In genomic region chrX:154478728-154479622, GRCh38 we compare ENCODE assay signal across 1 cellular context.
A peak's percentile ranks its signal among the peaks of the same experiment; 100 is the strongest.
TF ChIP-seq lines count a peak whose summit lies in the region.

Gene LAGE3, minus strand, starts transcription at chrX:154479281. Its CDS starts 366 bp downstream, at chrX:154478915.

TF ChIP-seq in K562, 482 proteins besides CTCF, POLR2A, EP300 and RAD21 (continued from another document and continues in another):
- TF ChIP-seq TFAP4 (CRISPR knock-in tag; IDR thresholded peaks at IDR 0.05; ENCODE audit: borderline replicate concordance), result peak; percentile 90
- 0 out of 2 replicates have a peak, but pooled peaks have one; percentile 31 for TF ChIP-seq ZNF609 (CRISPR knock-in tag; IDR thresholded peaks at IDR 0.05; ENCODE audit: borderline replicate concordance)
- no peak for TF ChIP-seq PREB (CRISPR knock-in tag; IDR thresholded peaks at IDR 0.05)
- TF ChIP-seq ZBTB43 (CRISPR knock-in tag; IDR thresholded peaks at IDR 0.05), result no peak
- TF ChIP-seq STAT6 (CRISPR knock-in tag; IDR thresholded peaks at IDR 0.05), result no peak
- no peak for TF ChIP-seq ZNF184 (CRISPR knock-in tag; IDR thresholded peaks at IDR 0.05)
- peak; percentile 100 for TF ChIP-seq MGA (IDR thresholded peaks at IDR 0.05)
- TF ChIP-seq ATF6 (CRISPR knock-in tag; IDR thresholded peaks at IDR 0.05), result peak; percentile 98; the same call in 1 of the 2 replicates
- TF ChIP-seq ELF2 (CRISPR knock-in tag; IDR thresholded peaks at IDR 0.05), result no peak
- no peak for TF ChIP-seq ZNF583 (CRISPR knock-in tag; IDR thresholded peaks at IDR 0.05)
- no peak for TF ChIP-seq DIDO1 (tag; IDR thresholded peaks at IDR 0.05; ENCODE audit: low read depth)
- TF ChIP-seq ADNP (tag; IDR thresholded peaks at IDR 0.05), result no peak
- peak; percentile 59; the same call in 1 of the 2 replicates for TF ChIP-seq GATAD2B (IDR thresholded peaks at IDR 0.05; ENCODE audit: borderline replicate concordance)
- TF ChIP-seq REST (CRISPR knock-in tag; IDR thresholded peaks at IDR 0.05; ENCODE audit: low read depth), result peak; percentile 49; the same call in 1 of the 2 replicates
- no peak; the same call in 1 of the 2 replicates for TF ChIP-seq POLR2AphosphoS5 (IDR thresholded peaks at IDR 0.05; ENCODE audit: control insufficient read depth, insufficient read depth, low read depth, low read length)
- TF ChIP-seq GTF2B (IDR thresholded peaks at IDR 0.05; ENCODE audit: extremely low read depth, insufficient read length), result no peak
